1 cellular context compared by ENCODE assay signal in genomic region chr5:179732412-179732917, GRCh38.
TF ChIP-seq lines count a peak whose summit lies in the region.

Gene MAML1, plus strand, starts transcription at chr5:179732822. Its CDS starts 291 bp downstream, at chr5:179733113.

TF ChIP-seq in K562, 482 proteins besides CTCF, POLR2A, EP300 and RAD21 (continued from another document and continues in another):
- TF ChIP-seq, protein P1, sequence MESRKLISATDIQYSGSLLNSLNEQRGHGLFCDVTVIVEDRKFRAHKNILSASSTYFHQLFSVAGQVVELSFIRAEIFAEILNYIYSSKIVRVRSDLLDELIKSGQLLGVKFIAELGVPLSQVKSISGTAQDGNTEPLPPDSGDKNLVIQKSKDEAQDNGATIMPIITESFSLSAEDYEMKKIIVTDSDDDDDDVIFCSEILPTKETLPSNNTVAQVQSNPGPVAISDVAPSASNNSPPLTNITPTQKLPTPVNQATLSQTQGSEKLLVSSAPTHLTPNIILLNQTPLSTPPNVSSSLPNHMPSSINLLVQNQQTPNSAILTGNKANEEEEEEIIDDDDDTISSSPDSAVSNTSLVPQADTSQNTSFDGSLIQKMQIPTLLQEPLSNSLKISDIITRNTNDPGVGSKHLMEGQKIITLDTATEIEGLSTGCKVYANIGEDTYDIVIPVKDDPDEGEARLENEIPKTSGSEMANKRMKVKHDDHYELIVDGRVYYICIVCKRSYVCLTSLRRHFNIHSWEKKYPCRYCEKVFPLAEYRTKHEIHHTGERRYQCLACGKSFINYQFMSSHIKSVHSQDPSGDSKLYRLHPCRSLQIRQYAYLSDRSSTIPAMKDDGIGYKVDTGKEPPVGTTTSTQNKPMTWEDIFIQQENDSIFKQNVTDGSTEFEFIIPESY (CRISPR knock-in tag; IDR thresholded peaks at IDR 0.05) = no peak
- TF ChIP-seq NEUROD1 (IDR thresholded peaks at IDR 0.05; ENCODE audit: borderline replicate concordance, low read depth, low read length, partially characterized antibody) = no peak
- TF ChIP-seq CEBPB (tag; IDR thresholded peaks at IDR 0.05) = no peak; the same call in 1 of the 2 replicates
- no peak for TF ChIP-seq LCOR (CRISPR knock-in tag; IDR thresholded peaks at IDR 0.05)
- no peak for TF ChIP-seq CHD1 (IDR thresholded peaks at IDR 0.05; ENCODE audit: low read length)
- no peak for TF ChIP-seq NFIC (IDR thresholded peaks at IDR 0.05)
- TF ChIP-seq SIN3B (IDR thresholded peaks at IDR 0.05; ENCODE audit: low read depth) = no peak
- no peak for TF ChIP-seq ZNF655 (CRISPR knock-in tag; IDR thresholded peaks at IDR 0.05)
- TF ChIP-seq CREB1 (IDR thresholded peaks at IDR 0.05) = peak; percentile 85
- peak; percentile 80 for TF ChIP-seq CREB1 (CRISPR knock-in tag; IDR thresholded peaks at IDR 0.05)
- peak; percentile 46 for TF ChIP-seq ZNF316 (IDR thresholded peaks at IDR 0.05)
- TF ChIP-seq GABPA (tag; conservative IDR thresholded peaks at IDR 0.05; ENCODE audit: low read depth) = peak; percentile 85
- peak; percentile 79 for TF ChIP-seq SP1 (CRISPR knock-in tag; IDR thresholded peaks at IDR 0.05)
- no peak for TF ChIP-seq FOXO4 (CRISPR knock-in tag; IDR thresholded peaks at IDR 0.05)
- TF ChIP-seq POLR2H (tag; IDR thresholded peaks at IDR 0.05; ENCODE audit: low read depth) = peak; percentile 79
- no peak for TF ChIP-seq TFAM (CRISPR knock-in tag; conservative IDR thresholded peaks at IDR 0.05)
- TF ChIP-seq KDM2B (CRISPR knock-in tag; IDR thresholded peaks at IDR 0.05) = no peak
- no peak for TF ChIP-seq RNF219 (CRISPR knock-in tag; IDR thresholded peaks at IDR 0.05)
- TF ChIP-seq TAF7 (tag; IDR thresholded peaks at IDR 0.05) = peak; percentile 78
- no peak for TF ChIP-seq DACH1 (IDR thresholded peaks at IDR 0.05; ENCODE audit: partially characterized antibody)
- TF ChIP-seq TRIM24 (IDR thresholded peaks at IDR 0.05) = no peak
- TF ChIP-seq RBM25 (IDR thresholded peaks at IDR 0.05; ENCODE audit: low read depth, low read length, severe bottlenecking) = peak; percentile 74
- no peak for TF ChIP-seq ZNF766 (CRISPR knock-in tag; conservative IDR thresholded peaks at IDR 0.05)
- TF ChIP-seq, protein P2, sequence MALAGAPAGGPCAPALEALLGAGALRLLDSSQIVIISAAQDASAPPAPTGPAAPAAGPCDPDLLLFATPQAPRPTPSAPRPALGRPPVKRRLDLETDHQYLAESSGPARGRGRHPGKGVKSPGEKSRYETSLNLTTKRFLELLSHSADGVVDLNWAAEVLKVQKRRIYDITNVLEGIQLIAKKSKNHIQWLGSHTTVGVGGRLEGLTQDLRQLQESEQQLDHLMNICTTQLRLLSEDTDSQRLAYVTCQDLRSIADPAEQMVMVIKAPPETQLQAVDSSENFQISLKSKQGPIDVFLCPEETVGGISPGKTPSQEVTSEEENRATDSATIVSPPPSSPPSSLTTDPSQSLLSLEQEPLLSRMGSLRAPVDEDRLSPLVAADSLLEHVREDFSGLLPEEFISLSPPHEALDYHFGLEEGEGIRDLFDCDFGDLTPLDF (CRISPR knock-in tag; IDR thresholded peaks at IDR 0.05) = no peak
- no peak for TF ChIP-seq KHSRP (IDR thresholded peaks at IDR 0.05)
- TF ChIP-seq POU5F1 (IDR thresholded peaks at IDR 0.05; ENCODE audit: borderline replicate concordance, low read depth, low read length, partially characterized antibody) = no peak
- TF ChIP-seq SIN3A (IDR thresholded peaks at IDR 0.05; ENCODE audit: borderline replicate concordance in 2 of 2, control insufficient read depth in 1 of 2, low read depth in 2 of 2, low read length in 2 of 2) = peak in 1 of 2 experiments; percentile 27; a peak in 2 of 4 replicates
- TF ChIP-seq RBM17 (IDR thresholded peaks at IDR 0.05; ENCODE audit: borderline replicate concordance, low read depth, low read length) = no peak
- TF ChIP-seq CHD4 (IDR thresholded peaks at IDR 0.05; ENCODE audit: insufficient read depth, insufficient replicate concordance, low read depth, low read length, poor library complexity, severe bottlenecking) = no peak
- TF ChIP-seq BRD4 (IDR thresholded peaks at IDR 0.05) = no peak
- peak; percentile 80 for TF ChIP-seq ELF1 (tag; IDR thresholded peaks at IDR 0.05)
- peak; percentile 84 for TF ChIP-seq ZBTB12 (CRISPR knock-in tag; IDR thresholded peaks at IDR 0.05)
- TF ChIP-seq ZNF449 (CRISPR knock-in tag; IDR thresholded peaks at IDR 0.05) = no peak
- TF ChIP-seq ZBTB5 (IDR thresholded peaks at IDR 0.05) = no peak
- no peak for TF ChIP-seq ESRRA (IDR thresholded peaks at IDR 0.05; ENCODE audit: borderline replicate concordance, low read depth)
- no peak for TF ChIP-seq SRSF7 (optimal IDR thresholded peaks at IDR 0.05; ENCODE audit: low read depth, low read length)
- no peak for TF ChIP-seq SRSF9 (IDR thresholded peaks at IDR 0.05; ENCODE audit: borderline replicate concordance, low read depth, low read length)
- no peak for TF ChIP-seq HOXB6 (CRISPR knock-in tag; IDR thresholded peaks at IDR 0.05; ENCODE audit: borderline replicate concordance)
- no peak for TF ChIP-seq ZFP36 (IDR thresholded peaks at IDR 0.05; ENCODE audit: low read depth, low read length, partially characterized antibody)
- no peak for TF ChIP-seq FOXP1 (CRISPR knock-in tag; IDR thresholded peaks at IDR 0.05)
- no peak for TF ChIP-seq MLX (CRISPR knock-in tag; conservative IDR thresholded peaks at IDR 0.05)
- peak; percentile 95 for TF ChIP-seq ZNF134 (CRISPR knock-in tag; conservative IDR thresholded peaks at IDR 0.05)
- no peak for TF ChIP-seq ZNF354B (CRISPR knock-in tag; IDR thresholded peaks at IDR 0.05)
- TF ChIP-seq MITF (IDR thresholded peaks at IDR 0.05) = no peak
- 0 out of 2 replicates have a peak, but pooled peaks have one; percentile 63 for TF ChIP-seq TFAP4 (CRISPR knock-in tag; IDR thresholded peaks at IDR 0.05; ENCODE audit: borderline replicate concordance)
- TF ChIP-seq CHCHD3 (CRISPR knock-in tag; IDR thresholded peaks at IDR 0.05) = no peak
- TF ChIP-seq SMAD1 (IDR thresholded peaks at IDR 0.05; ENCODE audit: low read depth, low read length, partially characterized antibody) = peak; percentile 58
- TF ChIP-seq PHF21A (IDR thresholded peaks at IDR 0.05; ENCODE audit: borderline replicate concordance, low read depth) = no peak
- no peak for TF ChIP-seq SMARCA5 (IDR thresholded peaks at IDR 0.05)
- peak; percentile 97 for TF ChIP-seq TAF1 (IDR thresholded peaks at IDR 0.05; ENCODE audit: control insufficient read depth, extremely low read depth, insufficient read depth, low read length, severe bottlenecking)
- TF ChIP-seq HIVEP1 (CRISPR knock-in tag; IDR thresholded peaks at IDR 0.05) = no peak
- no peak for TF ChIP-seq ZNF589 (CRISPR knock-in tag; IDR thresholded peaks at IDR 0.05; ENCODE audit: low read depth)
